In genomic region chr7:149422065-149422913, GRCh38 we compare ENCODE assay signal across 8 cellular contexts. TPM values are rescaled to one million over a fixed set of nuclear protein-coding genes. Genes with fewer than 3 reads are reported as not detected.
DNase-seq lines count a peak whose midpoint lies in the region; ATAC-seq lines count a peak whose summit lies in the region.

No MANE protein-coding gene starts in this region.

- H3K4me3 ChIP-seq in CD4-positive, alpha-beta memory T cell (ENCODE audit: low read length in 2 of 2): peak overlapping the region; percentile 47 to 60
- peak overlapping the region; percentile 63 for H3K4me3 ChIP-seq in mucosa of stomach (ENCODE audit: low read length)

- H3K27me3 Mint-ChIP-seq in CD4-positive, alpha-beta memory T cell: no peaks in the 10 kb centered on the region
- H3K27me3 Mint-ChIP-seq in activated CD8-positive, alpha-beta memory T cell treated with anti-CD3 and anti-CD28 coated beads, Interleukin-2, amount 10 ng/mL, durations not matched to agents 7 days and 5 days: peaks cover 15% of the 10 kb centered on the region

- peak overlapping the region; percentile 54 for H3K27ac ChIP-seq in CD4-positive, alpha-beta memory T cell (ENCODE audit: low read depth, low read length)

- CTCF ChIA-PET in CD4-positive, alpha-beta memory T cell (lab: Charles Lee; ENCODE audit: partially characterized antibody): interaction anchor here (0.8 to 3.6 kb wide), 19 partner anchors 9 to 295 kb away, joined by 3 to 43 read pairs (median 4); partner anchors contain the start of genes ZNF282, ZNF425, ZNF777 and ZNF783
- CTCF ChIA-PET in activated CD8-positive, alpha-beta memory T cell treated with anti-CD3 and anti-CD28 coated beads, Interleukin-2, amount 10 ng/mL, durations not matched to agents 7 days and 5 days (lab: Charles Lee): interaction anchor here (0.7 to 3.2 kb wide), 31 partner anchors 8 to 771 kb away, joined by 3 to 27 read pairs (median 3); partner anchors contain the start of genes ZNF282, ZNF398, ZNF777 and ZNF783

- H3K36me3 Mint-ChIP-seq in CD4-positive, alpha-beta memory T cell: no peaks in the 10 kb centered on the region
- no peaks in the 10 kb centered on the region for H3K36me3 Mint-ChIP-seq in activated CD8-positive, alpha-beta memory T cell treated with anti-CD3 and anti-CD28 coated beads, Interleukin-2, amount 10 ng/mL, durations not matched to agents 7 days and 5 days

- peak; percentile 54 to 82 (median 77) for DNase-seq in CD4-positive, alpha-beta memory T cell
- DNase-seq in GM19240 (ENCODE audit: insufficient read length, low spot score) (peak; percentile 92), NCI-H69 (lab: John Stamatoyannopoulos, UW) (peak; percentile 95), epidermal melanocyte (ENCODE audit: insufficient read length, low spot score) (peak; percentile 73)
- peak; percentile 74 for DNase-seq in activated CD8-positive, alpha-beta memory T cell treated with anti-CD3 and anti-CD28 coated beads, Interleukin-2, amount 10 ng/mL, durations not matched to agents 7 days and 5 days
- DNase-seq in stimulated activated CD8-positive, alpha-beta memory T cell treated with anti-CD3 and anti-CD28 coated beads, Interleukin-7, amount 100 ng/mL, for 24 hours (ENCODE audit: low read depth): peak; percentile 22

- POLR2A ChIA-PET in CD4-positive, alpha-beta memory T cell (lab: Charles Lee; ENCODE audit: partially characterized antibody): interaction anchor here (0.7 to 3.0 kb wide), 11 partner anchors 19 to 296 kb away, joined by 3 to 41 read pairs (median 4); partner anchors contain the start of genes ZNF398, ZNF425, ZNF777 and ZNF783

- peak overlapping the region; percentile 25 to 90 (median 65) for H3K27ac Mint-ChIP-seq in CD4-positive, alpha-beta memory T cell
- peak overlapping the region; percentile 36 for H3K27ac Mint-ChIP-seq in activated CD8-positive, alpha-beta memory T cell treated with anti-CD3 and anti-CD28 coated beads, Interleukin-2, amount 10 ng/mL, durations not matched to agents 7 days and 5 days

- no peaks in the 10 kb centered on the region for H3K9me3 ChIP-seq in CD4-positive, alpha-beta memory T cell (ENCODE audit: control insufficient read depth in 1 of 2, low read length in 2 of 2)
- no peaks in the 10 kb centered on the region for H3K9me3 ChIP-seq in mucosa of stomach (ENCODE audit: control insufficient read depth, low read length)

- intact Hi-C loops in CD4-positive, alpha-beta memory T cell (cut with micrococcal nuclease): loop anchor here (1.0 to 2.0 kb wide), 10 partner anchors 38 to 377 kb away; partner anchors contain the start of genes ZNF212, ZNF425, ZNF746 and ZNF783

- H3K4me1 Mint-ChIP-seq in CD4-positive, alpha-beta memory T cell: peaks cover 0 to 13% (median 8%) of the 10 kb centered on the region in 4 donors
- peaks cover 13% of the 10 kb centered on the region for H3K4me1 Mint-ChIP-seq in activated CD8-positive, alpha-beta memory T cell treated with anti-CD3 and anti-CD28 coated beads, Interleukin-2, amount 10 ng/mL, durations not matched to agents 7 days and 5 days

- peak; percentile 96 for ATAC-seq in HG03439 (IDR thresholded peaks at IDR 0.05; ENCODE audit: unreplicated experiment)
- ATAC-seq in activated CD8-positive, alpha-beta memory T cell treated with anti-CD3 and anti-CD28 coated beads, Interleukin-2, amount 10 ng/mL, durations not matched to agents 7 days and 5 days: peak; percentile 98

- H3K36me3 ChIP-seq in CD4-positive, alpha-beta memory T cell (ENCODE audit: insufficient read depth, low read length): no peaks in the 10 kb centered on the region
- H3K36me3 ChIP-seq in mucosa of stomach (ENCODE audit: control insufficient read depth, insufficient read depth, low read length): no peaks in the 10 kb centered on the region

- H3K4me3 Mint-ChIP-seq in CD4-positive, alpha-beta memory T cell: peak overlapping the region; percentile 70 to 83 (median 72)
- H3K4me3 Mint-ChIP-seq in activated CD8-positive, alpha-beta memory T cell treated with anti-CD3 and anti-CD28 coated beads, Interleukin-2, amount 10 ng/mL, durations not matched to agents 7 days and 5 days: peak overlapping the region; percentile 69

- peak overlapping the region; percentile 64 for H3K9ac ChIP-seq in mucosa of stomach (ENCODE audit: low read length)

- H3K9me3 Mint-ChIP-seq in CD4-positive, alpha-beta memory T cell: no peaks in the 10 kb centered on the region
- H3K9me3 Mint-ChIP-seq in activated CD8-positive, alpha-beta memory T cell treated with anti-CD3 and anti-CD28 coated beads, Interleukin-2, amount 10 ng/mL, durations not matched to agents 7 days and 5 days (ENCODE audit: low read depth): no peaks in the 10 kb centered on the region

- H3K27me3 ChIP-seq in CD4-positive, alpha-beta memory T cell (ENCODE audit: insufficient read depth, low read length): no peaks in the 10 kb centered on the region
- no peaks in the 10 kb centered on the region for H3K27me3 ChIP-seq in mucosa of stomach (ENCODE audit: control insufficient read depth, insufficient read depth, low read length)

- H3K4me1 ChIP-seq in CD4-positive, alpha-beta memory T cell (ENCODE audit: insufficient read depth, low read length): peaks cover 6% of the 10 kb centered on the region
- H3K4me1 ChIP-seq in mucosa of stomach (ENCODE audit: control insufficient read depth, insufficient read depth, low read length): peaks cover 5% of the 10 kb centered on the region

RNA-seq across cellular contexts. Expression of gene ZNF777, which starts 38.6 kb away (rescaled TPM):
- 10 to 100 TPM; 15.9 to 16.8 TPM for total RNA-seq in CD4-positive, alpha-beta memory T cell
- polyA plus RNA-seq in CD4-positive, alpha-beta memory T cell: 1 to 10 TPM in 1 of 2 donors, under 1 TPM in 1; 0.19 to 3.7 TPM
- total RNA-seq in activated CD8-positive, alpha-beta memory T cell treated with anti-CD3 and anti-CD28 coated beads, Interleukin-2, amount 10 ng/mL, durations not matched to agents 7 days and 5 days: 10 to 100 TPM; 12.1 to 15.2 TPM

Comparison
In these comparisons a context has a peak if more than half of its experiments do, and no peak if none do; other contexts are left out.
1. Peak in every context shown above with its lines: DNase-seq, ATAC-seq, H3K4me3 ChIP-seq and H3K27ac ChIP-seq.
2. DNase-seq: peak in every context shown above with its lines; median percentile 95 in NCI-H69; 92 in GM19240; 77 in CD4-positive, alpha-beta memory T cell; 74 in activated CD8-positive, alpha-beta memory T cell treated with anti-CD3 and anti-CD28 coated beads, Interleukin-2, amount 10 ng/mL, durations not matched to agents 7 days and 5 days; 73 in epidermal melanocyte; 22 in stimulated activated CD8-positive, alpha-beta memory T cell treated with anti-CD3 and anti-CD28 coated beads, Interleukin-7, amount 100 ng/mL, for 24 hours.